ENCODE assay signal across 18 cellular contexts in the genomic region with DNA sequence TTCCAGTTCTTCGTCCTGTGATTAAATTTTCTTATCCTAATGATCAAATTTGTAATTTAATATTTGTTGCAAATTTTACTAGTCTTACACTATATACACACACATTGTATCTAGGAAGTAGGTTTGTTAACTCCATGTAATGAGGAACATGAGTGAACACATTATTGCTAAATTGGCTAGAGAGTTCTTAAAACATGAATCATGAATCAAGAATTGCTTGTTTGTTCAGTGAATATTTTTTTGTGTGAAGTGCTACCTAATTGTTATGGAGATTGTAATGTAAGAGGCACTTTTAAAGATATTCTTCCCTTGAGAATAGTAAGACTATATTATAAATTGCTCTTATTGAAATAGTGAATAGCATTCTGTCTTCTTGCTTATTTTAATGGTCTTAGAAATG. TPM values are rescaled to one million over a fixed set of nuclear protein-coding genes. Genes with fewer than 3 reads are reported as not detected.
DNase-seq lines count a peak whose midpoint lies in the region; ATAC-seq and TF ChIP-seq lines count a peak whose summit lies in the region.
"Had no signal": no experiment of that assay in that cellular context is flagged by ENCODE, and none has a peak within 500 bp of the region (broad histone marks: within the 10 kb centered on the region; RNA-seq: fewer than 3 reads in every experiment).

No MANE protein-coding gene starts in this region.

- no peaks in the 10 kb centered on the region for H3K9me3 ChIP-seq in RWPE2 (ENCODE audit: severe bottlenecking)
- H3K9me3 ChIP-seq in vagina, result no peaks in the 10 kb centered on the region
- H3K9me3 ChIP-seq: BLaER1, SJSA1 had no signal

- no peak overlapping the region for H3K4me3 Mint-ChIP-seq in immature natural killer cell
- H3K4me3 Mint-ChIP-seq: activated naive CD4-positive, alpha-beta T cell treated with anti-CD3 and anti-CD28 coated beads, Interleukin-2, amount 10 ng/mL, durations not matched to agents 7 days and 5 days; naive thymus-derived CD4-positive, alpha-beta T cell had no signal

- H3K27ac ChIP-seq in RWPE2 (ENCODE audit: poor library complexity, severe bottlenecking), result peak overlapping the region; percentile 70
- no peak overlapping the region for H3K27ac ChIP-seq in vagina
- H3K27ac ChIP-seq: BLaER1, SJSA1 had no signal

- DNase-seq in AG08396 (ENCODE audit: low spot score) (peak; percentile 24), HCEC 1CT (peak; percentile 77), RWPE2 (ENCODE audit: low spot score) (no peak), fibroblast of the conjunctiva (ENCODE audit: low read depth) (peak; percentile 10), vagina (ENCODE audit: extremely low spot score in 2 of 2) (no peak), inferior parietal cortex (ENCODE audit: extremely low spot score) (no peak), immature natural killer cell (no peak), iPS-NIHi11 (ENCODE audit: low spot score) (no peak)
- DNase-seq: activated CD8-positive, alpha-beta memory T cell treated with anti-CD3 and anti-CD28 coated beads for 24 hours; activated naive CD4-positive, alpha-beta T cell treated with anti-CD3 and anti-CD28 coated beads, Interleukin-2, amount 10 ng/mL, durations not matched to agents 7 days and 5 days; GDM1; H7; kidney glomerular epithelial cell; naive thymus-derived CD4-positive, alpha-beta T cell; NCI-H1092; retina had no signal

- no peaks in the 10 kb centered on the region for H3K27me3 ChIP-seq in RWPE2 (ENCODE audit: insufficient read depth, poor library complexity, severe bottlenecking)
- H3K27me3 ChIP-seq in vagina, result no peaks in the 10 kb centered on the region
- H3K27me3 ChIP-seq: SJSA1 had no signal

- peaks cover 32% of the 10 kb centered on the region for H3K4me1 ChIP-seq in RWPE2 (ENCODE audit: insufficient read depth, poor library complexity, severe bottlenecking)
- H3K4me1 ChIP-seq in vagina, result peaks cover 28% of the 10 kb centered on the region

- intact Hi-C loops in vagina (cut with DNase I), result no loop called here

- H3K4me3 ChIP-seq in RWPE2 (ENCODE audit: severe bottlenecking), result no peak overlapping the region
- peak overlapping the region in 1 of 2 donors; percentile 14 for H3K4me3 ChIP-seq in vagina
- H3K4me3 ChIP-seq: BLaER1, SJSA1 had no signal

- no peak for TF ChIP-seq CTCF in RWPE2 (IDR thresholded peaks at IDR 0.05; ENCODE audit: poor library complexity, severe bottlenecking)
- no peak for TF ChIP-seq CTCF in vagina (IDR thresholded peaks at IDR 0.05)

- H3K4me1 Mint-ChIP-seq in immature natural killer cell, result peaks cover 12 to 16% of the 10 kb centered on the region in 2 donors

- H3K27ac Mint-ChIP-seq in immature natural killer cell, result no peak overlapping the region
- H3K27ac Mint-ChIP-seq: activated naive CD4-positive, alpha-beta T cell treated with anti-CD3 and anti-CD28 coated beads, Interleukin-2, amount 10 ng/mL, durations not matched to agents 7 days and 5 days; naive thymus-derived CD4-positive, alpha-beta T cell had no signal

- H3K27me3 Mint-ChIP-seq in immature natural killer cell (ENCODE audit: low read depth in 3 of 3), result peaks cover 6 to 14% (median 6%) of the 10 kb centered on the region in 3 donors

- no peaks in the 10 kb centered on the region for H3K36me3 Mint-ChIP-seq in immature natural killer cell

- ATAC-seq in RWPE2 (ENCODE audit: low read depth), result peak; percentile 47; the same call in 2 of the 3 replicates
- ATAC-seq: naive thymus-derived CD4-positive, alpha-beta T cell had no signal

- H3K9me3 Mint-ChIP-seq in immature natural killer cell, result no peaks in the 10 kb centered on the region
- H3K9me3 Mint-ChIP-seq: activated naive CD4-positive, alpha-beta T cell treated with anti-CD3 and anti-CD28 coated beads, Interleukin-2, amount 10 ng/mL, durations not matched to agents 7 days and 5 days; naive thymus-derived CD4-positive, alpha-beta T cell had no signal

- TF ChIP-seq POLR2A in vagina (IDR thresholded peaks at IDR 0.05), result no peak

- H3K36me3 ChIP-seq in RWPE2 (ENCODE audit: low read depth) (peaks cover 33% of the 10 kb centered on the region), vagina (no peaks in the 10 kb centered on the region)
- H3K36me3 ChIP-seq: BLaER1 had no signal

RNA-seq across cellular contexts. Expression of a gene that starts 4.6 kb away (rescaled TPM):
- 45.4 TPM for total RNA-seq in vagina
- polyA plus RNA-seq in immature natural killer cell, result 1 to 10 TPM in 1 of 3 donors, under 1 TPM in 2; 0.53 to 1.0 (median 0.67) TPM

RNA-seq across cellular contexts. Expression of a gene that starts 24.5 kb away (rescaled TPM):
- total RNA-seq in vagina, result 3.9 TPM
- not detected for polyA plus RNA-seq in immature natural killer cell
- total RNA-seq: H7; naive thymus-derived CD4-positive, alpha-beta T cell had no signal
- polyA plus RNA-seq: naive thymus-derived CD4-positive, alpha-beta T cell had no signal

Comparison
In these comparisons a context has a peak if more than half of its experiments do, and no peak if none do; other contexts are left out.
1. DNase-seq: peak in AG08396 (single experiment), HCEC 1CT (single experiment) and fibroblast of the conjunctiva (single experiment); none in RWPE2 (single experiment), vagina (0 of 2), inferior parietal cortex (single experiment), immature natural killer cell (0 of 3) and iPS-NIHi11 (single experiment).